In the genomic region with DNA sequence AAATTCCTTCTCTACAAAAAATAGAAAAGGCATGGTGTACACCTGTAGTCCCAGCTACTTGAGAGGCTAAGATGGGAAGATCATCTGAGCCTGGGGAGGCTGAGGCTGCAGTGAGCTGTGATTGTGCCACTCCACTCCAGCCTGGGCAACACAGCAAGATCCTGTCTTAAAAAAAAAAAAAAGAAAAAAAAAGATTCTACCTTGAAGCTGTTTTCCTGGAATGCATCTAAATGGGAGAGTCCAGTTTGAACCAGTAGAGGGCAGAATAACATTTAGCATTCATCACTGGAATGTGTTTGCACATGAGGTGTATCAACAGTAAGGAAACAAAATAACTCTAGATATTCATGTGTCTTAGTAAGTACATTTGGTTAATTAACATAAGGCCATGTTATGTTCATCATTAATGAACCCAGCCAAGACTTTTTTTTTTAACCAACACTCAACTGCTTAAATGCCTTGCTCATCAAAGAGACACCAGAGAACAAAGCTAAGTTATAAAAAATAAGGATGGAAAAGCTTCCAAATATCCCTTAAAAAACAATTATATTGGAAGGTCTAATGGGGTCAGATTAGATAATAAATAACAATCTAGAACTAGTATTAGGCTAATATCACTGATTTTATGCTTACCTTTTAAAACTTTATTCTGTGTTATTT, we compare ENCODE assay signal across 9 cellular contexts. TPM values are rescaled to one million over a fixed set of nuclear protein-coding genes. Genes with fewer than 3 reads are reported as not detected.
DNase-seq lines count a peak whose midpoint lies in the region; ATAC-seq lines count a peak whose summit lies in the region.
"Had no signal": no experiment of that assay in that cellular context is flagged by ENCODE, and none has a peak within 500 bp of the region (broad histone marks: within the 10 kb centered on the region; RNA-seq: fewer than 3 reads in every experiment).

No MANE protein-coding gene starts in this region.

- no peak overlapping the region for H3K14ac ChIP-seq in mesenchymal stem cell (ENCODE audit: low read length in 2 of 2)

- no peak overlapping the region for H3K27ac Mint-ChIP-seq in activated CD4-positive, alpha-beta T cell treated with anti-CD3 and anti-CD28 coated beads, Interleukin-2, amount 10 ng/mL, durations not matched to agents 24 days and 14 days

- no peak overlapping the region for H3K23ac ChIP-seq in mesenchymal stem cell (ENCODE audit: low read length in 2 of 2)

- H4K8ac ChIP-seq in mesenchymal stem cell (ENCODE audit: low read length), result no peak overlapping the region

- H3K9ac ChIP-seq in mesenchymal stem cell (ENCODE audit: low read length), result no peak overlapping the region

- H3K36me3 ChIP-seq in mesenchymal stem cell (ENCODE audit: control insufficient read depth in 1 of 2, insufficient read depth in 2 of 2, low read depth in 1 of 2, low read length in 2 of 2), result peaks cover 8 to 76% of the 10 kb centered on the region in 2 experiments

- intact Hi-C loops in activated CD4-positive, alpha-beta T cell treated with anti-CD3 and anti-CD28 coated beads, Interleukin-2, amount 10 ng/mL, durations not matched to agents 24 days and 14 days (cut with micrococcal nuclease), result loop anchor here (1.0 to 2.0 kb wide), 2 partner anchors 243 to 323 kb away; no protein-coding TSS in a partner anchor

- H3K4me2 ChIP-seq in mesenchymal stem cell (ENCODE audit: low read length, poor library complexity, severe bottlenecking), result no peak overlapping the region

- no peak overlapping the region for H2BK12ac ChIP-seq in mesenchymal stem cell (ENCODE audit: low read length in 2 of 2)

- H2AK5ac ChIP-seq in mesenchymal stem cell (ENCODE audit: low read length, severe bottlenecking), result no peak overlapping the region

- H3K79me1 ChIP-seq in mesenchymal stem cell (replicated peaks; ENCODE audit: low read length, poor library complexity, severe bottlenecking), result no peaks in the 10 kb centered on the region

- H3K27me3 ChIP-seq in mesenchymal stem cell (ENCODE audit: control insufficient read depth in 1 of 2, insufficient read depth in 1 of 2, low read length in 2 of 2), result no peaks in the 10 kb centered on the region

- no peaks in the 10 kb centered on the region for H3K4me1 Mint-ChIP-seq in activated CD4-positive, alpha-beta T cell treated with anti-CD3 and anti-CD28 coated beads, Interleukin-2, amount 10 ng/mL, durations not matched to agents 24 days and 14 days

- H3K4me3 Mint-ChIP-seq in activated CD4-positive, alpha-beta T cell treated with anti-CD3 and anti-CD28 coated beads, Interleukin-2, amount 10 ng/mL, durations not matched to agents 24 days and 14 days, result no peak overlapping the region

- H3K27me3 Mint-ChIP-seq in activated CD4-positive, alpha-beta T cell treated with anti-CD3 and anti-CD28 coated beads, Interleukin-2, amount 10 ng/mL, durations not matched to agents 24 days and 14 days, result peaks cover 28% of the 10 kb centered on the region

- H2AFZ ChIP-seq in mesenchymal stem cell (ENCODE audit: low read depth, low read length), result no peak overlapping the region

- no peak overlapping the region for H3K4me3 ChIP-seq in mesenchymal stem cell (ENCODE audit: insufficient read depth in 1 of 2, low read depth in 1 of 2, low read length in 2 of 2)

- DNase-seq in activated CD4-positive, alpha-beta T cell treated with anti-CD3 and anti-CD28 coated beads, Interleukin-2, amount 10 ng/mL, durations not matched to agents 24 days and 14 days, result peak; percentile 80
- no peak for DNase-seq in activated CD4-positive, alpha-beta T cell treated with anti-CD3 and anti-CD28 coated beads for 1 hour
- peak; percentile 15 for DNase-seq in NCI-H226
- DNase-seq in cerebellar cortex (ENCODE audit: low spot score), result peak; percentile 37
- peak; percentile 67 for DNase-seq in mesenchymal stem cell
- no peak for DNase-seq in NCI-H187 (lab: John Stamatoyannopoulos, UW)

- peaks cover 10% of the 10 kb centered on the region for H3K9me3 ChIP-seq in mesenchymal stem cell (ENCODE audit: control insufficient read depth, low read length)

- H3K4ac ChIP-seq in mesenchymal stem cell (ENCODE audit: low read depth in 1 of 2, low read length in 2 of 2), result no peak overlapping the region

- no peak overlapping the region for H3K27ac ChIP-seq in mesenchymal stem cell (ENCODE audit: low read length, poor library complexity, severe bottlenecking)

- ATAC-seq in GM21717 (IDR thresholded peaks at IDR 0.05; ENCODE audit: unreplicated experiment) (peak; percentile 50), HG03280 (IDR thresholded peaks at IDR 0.05; ENCODE audit: unreplicated experiment) (no peak)

- H2BK120ac ChIP-seq in mesenchymal stem cell (ENCODE audit: low read depth, low read length), result no peak overlapping the region

- H2BK5ac ChIP-seq in mesenchymal stem cell (ENCODE audit: low read depth, low read length, poor library complexity, severe bottlenecking), result no peak overlapping the region

- H3K18ac ChIP-seq in mesenchymal stem cell (ENCODE audit: low read depth in 1 of 2, low read length in 2 of 2), result no peak overlapping the region

- no peaks in the 10 kb centered on the region for H3K36me3 Mint-ChIP-seq in activated CD4-positive, alpha-beta T cell treated with anti-CD3 and anti-CD28 coated beads, Interleukin-2, amount 10 ng/mL, durations not matched to agents 24 days and 14 days (ENCODE audit: low read depth)

- no peaks in the 10 kb centered on the region for H3K9me3 Mint-ChIP-seq in activated CD4-positive, alpha-beta T cell treated with anti-CD3 and anti-CD28 coated beads, Interleukin-2, amount 10 ng/mL, durations not matched to agents 24 days and 14 days

- H4K91ac ChIP-seq in mesenchymal stem cell (ENCODE audit: low read length), result no peak overlapping the region

- no peak overlapping the region for H2BK15ac ChIP-seq in mesenchymal stem cell (ENCODE audit: low read depth, poor library complexity, severe bottlenecking)

- H3K4me1 ChIP-seq in mesenchymal stem cell (ENCODE audit: control insufficient read depth, insufficient read depth, low read depth, low read length), result no peaks in the 10 kb centered on the region

RNA-seq across cellular contexts. Expression of a gene that starts 16.1 kb away (rescaled TPM):
- total RNA-seq in activated CD4-positive, alpha-beta T cell treated with anti-CD3 and anti-CD28 coated beads, Interleukin-2, amount 10 ng/mL, durations not matched to agents 24 days and 14 days, result not detected in 2 replicates
- not detected for polyA plus RNA-seq in mesenchymal stem cell (2013, experiment 1 of 2)
- polyA plus RNA-seq in mesenchymal stem cell (2013, experiment 2 of 2), result 0.03 TPM

RNA-seq across cellular contexts. Expression of a gene that starts 25.8 kb away (rescaled TPM):
- total RNA-seq in activated CD4-positive, alpha-beta T cell treated with anti-CD3 and anti-CD28 coated beads, Interleukin-2, amount 10 ng/mL, durations not matched to agents 24 days and 14 days, result not detected in 2 replicates
- not detected for polyA plus RNA-seq in mesenchymal stem cell (2013, experiment 1 of 2)
- not detected for polyA plus RNA-seq in mesenchymal stem cell (2013, experiment 2 of 2)
- total RNA-seq: urinary bladder had no signal
- polyA plus RNA-seq: urinary bladder had no signal

RNA-seq across cellular contexts. Expression of a gene that starts 57.1 kb away (rescaled TPM):
- total RNA-seq in activated CD4-positive, alpha-beta T cell treated with anti-CD3 and anti-CD28 coated beads, Interleukin-2, amount 10 ng/mL, durations not matched to agents 24 days and 14 days, result not detected in 2 replicates
- polyA plus RNA-seq in mesenchymal stem cell (2013, experiment 1 of 2), result not detected
- polyA plus RNA-seq in mesenchymal stem cell (2013, experiment 2 of 2), result not detected
- total RNA-seq: urinary bladder had no signal
- polyA plus RNA-seq: urinary bladder had no signal

Comparison
In these comparisons a context has a peak if more than half of its experiments do, and no peak if none do; other contexts are left out.
1. DNase-seq: peak in activated CD4-positive, alpha-beta T cell treated with anti-CD3 and anti-CD28 coated beads, Interleukin-2, amount 10 ng/mL, durations not matched to agents 24 days and 14 days (single experiment), NCI-H226 (single experiment), cerebellar cortex (single experiment) and mesenchymal stem cell (single experiment); none in activated CD4-positive, alpha-beta T cell treated with anti-CD3 and anti-CD28 coated beads for 1 hour (single experiment) and NCI-H187 (0 of 2).